12 cellular contexts compared by ENCODE assay signal in genomic region chr3:190229632-190230424, GRCh38.
DNase-seq lines count a peak whose midpoint lies in the region; ATAC-seq and TF ChIP-seq lines count a peak whose summit lies in the region.
"Had no signal": no experiment of that assay in that cellular context is flagged by ENCODE, and none has a peak within 500 bp of the region (broad histone marks: within the 10 kb centered on the region; RNA-seq: fewer than 3 reads in every experiment).

No MANE protein-coding gene starts in this region.

- no peaks in the 10 kb centered on the region for H3K27me3 ChIP-seq in thyroid gland
- H3K27me3 ChIP-seq: testis had no signal

- ATAC-seq in GM21515 (IDR thresholded peaks at IDR 0.05; ENCODE audit: unreplicated experiment), result peak; percentile 57
- ATAC-seq: K562 had no signal

- intact Hi-C loops in thyroid gland (cut with DNase I), result loop anchor here (5.0 kb wide), 1 partner anchor 192 kb away; no protein-coding TSS in a partner anchor

- no peaks in the 10 kb centered on the region for H3K36me3 ChIP-seq in thyroid gland

- TF ChIP-seq CTCF in thyroid gland (IDR thresholded peaks at IDR 0.05), result no peak

- H3K4me1 ChIP-seq in thyroid gland, result peaks cover 0 to 5% of the 10 kb centered on the region in 2 donors
- H3K4me1 ChIP-seq: testis had no signal

- H3K27ac ChIP-seq in thyroid gland, result no peak overlapping the region
- H3K27ac ChIP-seq: testis had no signal

- no peaks in the 10 kb centered on the region for H3K9me3 ChIP-seq in thyroid gland
- H3K9me3 ChIP-seq: testis had no signal

- TF ChIP-seq POLR2A in thyroid gland (IDR thresholded peaks at IDR 0.05), result no peak

- H3K4me3 ChIP-seq in skeletal muscle cell (ENCODE audit: low read depth, low read length) (no peak overlapping the region), thyroid gland (replicated peaks in 1 of 3) (no peak overlapping the region)
- H3K4me3 ChIP-seq: K562, testis had no signal

- WGBS in thyroid gland, 2 donors, result 76 to 91% methylated on average over 4 of the region's 4 CpGs

- DNase-seq in LHCN-M2 (ENCODE audit: low read depth) (peak; percentile 19), dermis microvascular lymphatic vessel endothelial cell (ENCODE audit: low read depth in 2 of 2) (peak; percentile 33 to 39), skeletal muscle cell (ENCODE audit: low read depth) (peak; percentile 17), NCI-H345 treated with DMSO at 0.1 percent for 48 hours (lab: John Stamatoyannopoulos, UW; ENCODE audit: unreplicated experiment) (no peak), activated gamma-delta T cell (lab: John Stamatoyannopoulos, UW) (no peak), thyroid gland (no peak), HK-2 (ENCODE audit: unreplicated experiment) (no peak)
- DNase-seq: glutamatergic neuron; stimulated activated CD4-positive, alpha-beta T cell treated with anti-CD3 and anti-CD28 coated beads, Interleukin-1b, Interleukin-23, amount 100 ng/mL, for 48 hours; testis had no signal

Comparison
In these comparisons a context has a peak if more than half of its experiments do, and no peak if none do; other contexts are left out.
1. DNase-seq: peak in LHCN-M2 (single experiment), dermis microvascular lymphatic vessel endothelial cell (2 of 2) and skeletal muscle cell (single experiment); none in NCI-H345 treated with DMSO at 0.1 percent for 48 hours (single experiment), activated gamma-delta T cell (single experiment), thyroid gland (0 of 2) and HK-2 (single experiment).